Comparison of ENCODE assay signal across 7 cellular contexts in the genomic region with DNA sequence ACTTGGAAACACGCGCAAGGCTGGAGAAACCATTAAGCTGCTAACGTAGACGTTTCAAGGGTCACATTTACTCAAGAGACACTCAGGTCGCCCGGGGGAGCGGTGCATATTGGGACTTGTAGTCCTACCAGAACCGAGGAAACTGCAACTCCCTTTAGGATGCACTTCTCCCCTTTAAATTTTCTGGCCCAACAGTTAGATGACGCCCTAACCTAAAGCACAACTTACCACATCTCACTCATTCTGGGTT. TPM values are rescaled to one million over a fixed set of nuclear protein-coding genes. Genes with fewer than 3 reads are reported as not detected.
DNase-seq lines count a peak whose midpoint lies in the region; ATAC-seq and TF ChIP-seq lines count a peak whose summit lies in the region.

No MANE protein-coding gene starts in this region.

- intact Hi-C loops in heart right ventricle (cut with DNase I), result loop anchor here in 4 of 10 donors (1.0 to 10.0 kb wide), 5 partner anchors 82 to 382 kb away; partner anchors contain the start of genes DTWD2 (in 4 of the 4) and HSD17B4 (in 1 of the 4)

- no peaks in the 10 kb centered on the region for H3K9me3 ChIP-seq in heart right ventricle

- H3K27ac Mint-ChIP-seq in activated CD4-positive, alpha-beta memory T cell treated with anti-CD3 and anti-CD28 coated beads, Interleukin-2, amount 10 ng/mL, durations not matched to agents 7 days and 5 days, result peak overlapping the region; percentile 96

- peaks cover 4% of the 10 kb centered on the region for H3K36me3 Mint-ChIP-seq in activated CD4-positive, alpha-beta memory T cell treated with anti-CD3 and anti-CD28 coated beads, Interleukin-2, amount 10 ng/mL, durations not matched to agents 7 days and 5 days (ENCODE audit: low read depth)

- no peaks in the 10 kb centered on the region for H3K9me3 Mint-ChIP-seq in activated CD4-positive, alpha-beta memory T cell treated with anti-CD3 and anti-CD28 coated beads, Interleukin-2, amount 10 ng/mL, durations not matched to agents 7 days and 5 days

- 0% methylated on average over 9 of the region's 9 CpGs for WGBS in heart right ventricle, 2 donors

- ATAC-seq in GM21423 (IDR thresholded peaks at IDR 0.05; ENCODE audit: unreplicated experiment) (peak; percentile 43), HG03575 (IDR thresholded peaks at IDR 0.05; ENCODE audit: extremely low read depth, insufficient number of reproducible peaks, low FRiP score, unreplicated experiment) (peak; percentile 40), heart right ventricle (peak; percentile 66 to 86 (median 80))

- peaks cover 36% of the 10 kb centered on the region for H3K4me1 Mint-ChIP-seq in activated CD4-positive, alpha-beta memory T cell treated with anti-CD3 and anti-CD28 coated beads, Interleukin-2, amount 10 ng/mL, durations not matched to agents 7 days and 5 days

- H3K4me1 ChIP-seq in heart right ventricle, result peaks cover 3 to 39% (median 28%) of the 10 kb centered on the region in 9 donors

- H3K27ac ChIP-seq in heart right ventricle, result peak overlapping the region; percentile 92 to 97 (median 94)

- TF ChIP-seq CTCF in GM12875 (IDR thresholded peaks at IDR 0.05; ENCODE audit: borderline replicate concordance, insufficient read depth, low read depth, low read length) (no peak), heart right ventricle (IDR thresholded peaks at IDR 0.05) (no peak), retinal pigment epithelial cell (conservative IDR thresholded peaks at IDR 0.05; ENCODE audit: low read depth, low read length) (no peak)

- H3K36me3 ChIP-seq in heart right ventricle, result no peaks in the 10 kb centered on the region

- no peaks in the 10 kb centered on the region for H3K27me3 ChIP-seq in heart right ventricle

- H3K27me3 Mint-ChIP-seq in activated CD4-positive, alpha-beta memory T cell treated with anti-CD3 and anti-CD28 coated beads, Interleukin-2, amount 10 ng/mL, durations not matched to agents 7 days and 5 days, result no peaks in the 10 kb centered on the region

- H3K4me3 ChIP-seq in GM12875 (ENCODE audit: low read depth, low read length) (peak overlapping the region; percentile 99), heart right ventricle (peak overlapping the region; percentile 50 to 99 (median 90)), retinal pigment epithelial cell (ENCODE audit: low read length) (peak overlapping the region; percentile 90)

- DNase-seq in activated CD4-positive, alpha-beta memory T cell treated with anti-CD3 and anti-CD28 coated beads, Interleukin-2, amount 10 ng/mL, durations not matched to agents 7 days and 5 days, result no peak
- peak in 1 of 2 donors; percentile 87 for DNase-seq in heart right ventricle
- DNase-seq in retinal pigment epithelial cell (ENCODE audit: low read depth), result no peak
- no peak for DNase-seq in A172 (ENCODE audit: low spot score)

- CTCF ChIA-PET in activated CD4-positive, alpha-beta memory T cell treated with anti-CD3 and anti-CD28 coated beads, Interleukin-2, amount 10 ng/mL, durations not matched to agents 7 days and 5 days (lab: Charles Lee), result interaction anchor here (1.0 to 2.6 kb wide), 12 partner anchors 82 to 342 kb away, joined by 3 to 18 read pairs (median 5); partner anchors contain the start of gene DTWD2

- POLR2A ChIA-PET in activated CD4-positive, alpha-beta memory T cell treated with anti-CD3 and anti-CD28 coated beads, Interleukin-2, amount 10 ng/mL, durations not matched to agents 7 days and 5 days (lab: Charles Lee), result interaction anchor here (0.6 to 2.6 kb wide), 19 partner anchors 10 to 382 kb away, joined by 3 to 34 read pairs (median 6); partner anchors contain the start of genes DTWD2, HSD17B4 and TNFAIP8

- peak overlapping the region; percentile 89 for H3K4me3 Mint-ChIP-seq in activated CD4-positive, alpha-beta memory T cell treated with anti-CD3 and anti-CD28 coated beads, Interleukin-2, amount 10 ng/mL, durations not matched to agents 7 days and 5 days

RNA-seq across cellular contexts. Expression of gene DMXL1, which starts 0.4 kb away (rescaled TPM):
- total RNA-seq in activated CD4-positive, alpha-beta memory T cell treated with anti-CD3 and anti-CD28 coated beads, Interleukin-2, amount 10 ng/mL, durations not matched to agents 7 days and 5 days, result 10 to 100 TPM; 31.5 to 33.0 TPM
- total RNA-seq in heart right ventricle, result 10 to 100 TPM; 19.7 to 36.5 (median 26.7) TPM
- 10 to 100 TPM in 1 of 2 donors, 1 to 10 TPM in 1; 5.9 to 15.7 TPM for polyA plus RNA-seq in heart right ventricle
- total RNA-seq in A172 (2014; rRNA removed; shearing (Covaris generic)), result 21.7 and 35.5 TPM in 2 replicates
